8 cellular contexts compared by ENCODE assay signal in genomic region chr1:199551967-199552565, GRCh38.
DNase-seq lines count a peak whose midpoint lies in the region; TF ChIP-seq lines count a peak whose summit lies in the region.

No MANE protein-coding gene starts in this region.

- H3K4me1 Mint-ChIP-seq in osteocyte (ENCODE audit: unreplicated experiment): peaks cover 8% of the 10 kb centered on the region
- H3K4me1 Mint-ChIP-seq in T-helper 2 cell treated with Interferon-gamma antibody and Interleukin-4, amounts not matched to agents 5 μg/mL and 100 μg/mL, for 36 hours (ENCODE audit: low read depth): no peaks in the 10 kb centered on the region

- H3K27me3 ChIP-seq in AG04450 (ENCODE audit: control insufficient read depth, insufficient read depth, low read length): no peaks in the 10 kb centered on the region
- H3K27me3 ChIP-seq in esophagus muscularis mucosa: no peaks in the 10 kb centered on the region

- peaks cover 7% of the 10 kb centered on the region; the same call in 1 of the 2 replicates for H3K36me3 ChIP-seq in SK-N-MC (ENCODE audit: insufficient read depth, low read length)
- H3K36me3 ChIP-seq in esophagus muscularis mucosa: no peaks in the 10 kb centered on the region

- H3K4me1 ChIP-seq in esophagus muscularis mucosa: no peaks in the 10 kb centered on the region

- TF ChIP-seq CTCF in AG04450 (IDR thresholded peaks at IDR 0.05; ENCODE audit: low read depth, low read length) (peak; percentile 91), GM10248 (IDR thresholded peaks at IDR 0.05; ENCODE audit: control extremely low read depth, extremely low read depth, low read depth, missing control alignments) (peak; percentile 77), esophagus muscularis mucosa (IDR thresholded peaks at IDR 0.05) (peak; percentile 40 to 64 (median 48)), osteocyte (IDR thresholded peaks at IDR 0.05) (peak; percentile 86)

- intact Hi-C loops in esophagus muscularis mucosa (cut with DNase I): loop anchor here (5.0 kb wide), 1 partner anchor 795 kb away; no protein-coding TSS in a partner anchor

- 46% methylated on average over 4 of the region's 4 CpGs for WGBS in esophagus muscularis mucosa

- peak overlapping the region; percentile 80 for H3K9ac ChIP-seq in SK-N-MC (ENCODE audit: insufficient read length)

- H3K27ac ChIP-seq in AG04450 (ENCODE audit: low read depth, low read length): no peak overlapping the region
- peak overlapping the region; percentile 99 for H3K27ac ChIP-seq in SK-N-MC
- H3K27ac ChIP-seq in esophagus muscularis mucosa (replicated peaks in 1 of 4): no peak overlapping the region

- H3K4me3 ChIP-seq in AG04450 (ENCODE audit: low read depth, low read length) (no peak overlapping the region), SK-N-MC (peak overlapping the region; percentile 61), esophagus muscularis mucosa (no peak overlapping the region)

- TF ChIP-seq EP300 in esophagus muscularis mucosa (IDR thresholded peaks at IDR 0.05): no peak

- TF ChIP-seq POLR2A in esophagus muscularis mucosa (IDR thresholded peaks at IDR 0.05; ENCODE audit: low read depth): no peak

- POLR2A ChIA-PET in AG04450 (lab: Yijun Ruan, JAX): no interaction called here
- POLR2A ChIA-PET in GM10248 (lab: Yijun Ruan, JAX): no interaction called here

- H3K4me3 Mint-ChIP-seq in osteocyte (ENCODE audit: unreplicated experiment): no peak overlapping the region
- no peak overlapping the region for H3K4me3 Mint-ChIP-seq in T-helper 2 cell treated with Interferon-gamma antibody and Interleukin-4, amounts not matched to agents 5 μg/mL and 100 μg/mL, for 36 hours

- CTCF ChIA-PET in AG04450 (lab: Charles Lee): interaction anchor here (0.6 to 3.6 kb wide), 13 partner anchors 17 to 854 kb away, joined by 3 to 22 read pairs (median 4); no protein-coding TSS in a partner anchor
- CTCF ChIA-PET in GM10248 (lab: Yijun Ruan, JAX): interaction anchor here (1.5 kb wide), 1 partner anchor 23 kb away, joined by 3 read pairs; no protein-coding TSS in a partner anchor

- H3K27ac Mint-ChIP-seq in osteocyte (ENCODE audit: unreplicated experiment): no peak overlapping the region
- no peak overlapping the region for H3K27ac Mint-ChIP-seq in T-helper 2 cell treated with Interferon-gamma antibody and Interleukin-4, amounts not matched to agents 5 μg/mL and 100 μg/mL, for 36 hours

- H3K9me3 Mint-ChIP-seq in osteocyte (ENCODE audit: unreplicated experiment): no peaks in the 10 kb centered on the region
- H3K9me3 Mint-ChIP-seq in T-helper 2 cell treated with Interferon-gamma antibody and Interleukin-4, amounts not matched to agents 5 μg/mL and 100 μg/mL, for 36 hours: no peaks in the 10 kb centered on the region

- H3K9me3 ChIP-seq in AG04450 (ENCODE audit: control insufficient read depth, insufficient read depth, low read length) (no peaks in the 10 kb centered on the region), SK-N-MC (ENCODE audit: low read depth, low read length) (no peaks in the 10 kb centered on the region; the same call in 1 of the 2 replicates), esophagus muscularis mucosa (no peaks in the 10 kb centered on the region)

- H3K36me3 Mint-ChIP-seq in osteocyte (ENCODE audit: unreplicated experiment): no peaks in the 10 kb centered on the region
- H3K36me3 Mint-ChIP-seq in T-helper 2 cell treated with Interferon-gamma antibody and Interleukin-4, amounts not matched to agents 5 μg/mL and 100 μg/mL, for 36 hours (ENCODE audit: low read depth): no peaks in the 10 kb centered on the region

- DNase-seq in AG04450 (ENCODE audit: low read depth, low spot score) (peak; percentile 48), GM10248 (ENCODE audit: extremely low spot score) (peak; percentile 19), NCI-H1417 (lab: John Stamatoyannopoulos, UW) (peak; percentile 23 to 85 (median 58)), SK-N-MC (ENCODE audit: low read depth, low spot score) (peak; percentile 95), esophagus muscularis mucosa (ENCODE audit: extremely low spot score) (no peak), osteocyte (ENCODE audit: extremely low spot score, unreplicated experiment) (no peak), GM19240 (ENCODE audit: insufficient read length, low spot score) (no peak)
- no peak for DNase-seq in T-helper 2 cell treated with Interferon-gamma antibody and Interleukin-4, amounts not matched to agents 5 μg/mL and 100 μg/mL, for 36 hours (ENCODE audit: low spot score)

- H3K27me3 Mint-ChIP-seq in osteocyte (ENCODE audit: unreplicated experiment): peaks cover 5% of the 10 kb centered on the region
- peaks cover 4% of the 10 kb centered on the region for H3K27me3 Mint-ChIP-seq in T-helper 2 cell treated with Interferon-gamma antibody and Interleukin-4, amounts not matched to agents 5 μg/mL and 100 μg/mL, for 36 hours (ENCODE audit: low read depth)

Comparison
In these comparisons a context has a peak if more than half of its experiments do, and no peak if none do; other contexts are left out.
1. DNase-seq: peak in AG04450 (single experiment), GM10248 (single experiment), NCI-H1417 (3 of 3) and SK-N-MC (single experiment); none in esophagus muscularis mucosa (single experiment), osteocyte (single experiment), T-helper 2 cell treated with Interferon-gamma antibody and Interleukin-4, amounts not matched to agents 5 μg/mL and 100 μg/mL, for 36 hours (single experiment) and GM19240 (single experiment).
2. Peak in every context shown above with its lines, with median percentiles within 50 percentile points of each other: CTCF ChIP-seq.